Comparison of ENCODE assay signal across 8 cellular contexts in genomic region chr15:34209421-34210282, GRCh38. TPM values are rescaled to one million over a fixed set of nuclear protein-coding genes. Genes with fewer than 3 reads are reported as not detected.
DNase-seq lines count a peak whose midpoint lies in the region; ATAC-seq, FAIRE-seq and TF ChIP-seq lines count a peak whose summit lies in the region.

KATNBL1 (minus strand) TSS chr15:34210096; CDS start chr15:34163676, 46,420 bp downstream.

- DNase-seq in CD1c-positive myeloid dendritic cell (ENCODE audit: extremely low spot score) (peak; percentile 99), NCI-H69 (lab: John Stamatoyannopoulos, UW) (peak; percentile 98), HepG2 (ENCODE audit: low spot score) (peak; percentile 88)
- DNase-seq in activated CD4-positive, alpha-beta T cell treated with anti-CD3 and anti-CD28 coated beads, Interleukin-2, amount 10 ng/mL, durations not matched to agents 7 days and 5 days: peak; percentile 97
- DNase-seq in stimulated activated CD4-positive, alpha-beta T cell treated with anti-CD3 and anti-CD28 coated beads, Interleukin-4, amount 100 ng/mL, for 1 hour: peak; percentile 99

- no peaks in the 10 kb centered on the region for H4K20me1 ChIP-seq in HepG2 (ENCODE audit: insufficient read depth, low read length)

- BruUV-seq in HepG2 (replicated peaks; lab: Mats Ljungman, UMichigan): no TSS peak

- peak within 1 kb of the TSS; percentile 79 to 89 (median 83) for H3K4me3 ChIP-seq in HepG2 (replicated peaks in 1 of 3; ENCODE audit: insufficient read depth in 1 of 3, low read depth in 2 of 3, low read length in 3 of 3)

- H3K9me3 ChIP-seq in HepG2 (ENCODE audit: low read length): no peaks in the 10 kb centered on the region

- no peak for TF ChIP-seq EP300 in HepG2 (IDR thresholded peaks at IDR 0.05; ENCODE audit: low read depth in 2 of 2, low read length in 2 of 2)
- TF ChIP-seq EP300 in HepG2 (CRISPR knock-in tag; IDR thresholded peaks at IDR 0.05; ENCODE audit: borderline replicate concordance): no peak

- peak; percentile 81 for FAIRE-seq in HepG2 (lab: Jason Lieb, UNC)

- H3K9ac ChIP-seq in HepG2 (ENCODE audit: insufficient read depth, low read depth, low read length): peak within 1 kb of the TSS; percentile 88

- intact Hi-C loops in dendritic cell treated with granulocyte-macrophage colony-stimulating factor and Interleukin-4, amounts not matched to agents 40 ng/mL and 50 ng/mL, for 4 days (cut with micrococcal nuclease): loop anchor here (1.0 to 2.0 kb wide), 3 partner anchors 15 to 147 kb away; partner anchors contain the start of gene EMC4
- intact Hi-C loops in HepG2 (cut with micrococcal nuclease; ENCODE audit: unreplicated experiment): loop anchor here (1.0 to 2.0 kb wide), 3 partner anchors 15 to 147 kb away; partner anchors contain the start of gene EMC4

- peak; percentile 87 to 90 for TF ChIP-seq POLR2A in HepG2 (IDR thresholded peaks at IDR 0.05; ENCODE audit: insufficient read depth in 1 of 2, low read depth in 2 of 2, low read length in 2 of 2)

- CTCF ChIA-PET in activated CD4-positive, alpha-beta T cell treated with anti-CD3 and anti-CD28 coated beads, Interleukin-2, amount 10 ng/mL, durations not matched to agents 7 days and 5 days (lab: Charles Lee): interaction anchor here (0.6 to 3.1 kb wide), 24 partner anchors 10 to 378 kb away, joined by 3 to 19 read pairs (median 4); partner anchors contain the start of genes EMC4, EMC7, LPCAT4 and NOP10
- CTCF ChIA-PET in HepG2 (lab: Yijun Ruan, JAX; ENCODE audit: low intra/inter-chr PET ratio, low total read pairs): interaction anchor here (1.5 to 3.7 kb wide), 2 partner anchors 99 to 148 kb away, joined by 16 to 39 read pairs; no protein-coding TSS in a partner anchor

- POLR2A ChIA-PET in activated CD4-positive, alpha-beta T cell treated with anti-CD3 and anti-CD28 coated beads, Interleukin-2, amount 10 ng/mL, durations not matched to agents 7 days and 5 days (lab: Charles Lee): no interaction called here
- POLR2A ChIA-PET in HepG2 (lab: Yijun Ruan, JAX): interaction anchor here (0.8 to 1.8 kb wide), 12 partner anchors 15 to 171 kb away, joined by 3 to 17 read pairs (median 4); partner anchors contain the start of genes AVEN, EMC4, EMC7 and LPCAT4

- peaks cover 24% of the 10 kb centered on the region for H3K4me1 ChIP-seq in HepG2 (ENCODE audit: insufficient read depth, low read length)

- under 1% methylated on average over 15 of the region's 81 CpGs for WGBS in HepG2 (ENCODE audit: low lambda C conversion rate)

- peak within 1 kb of the TSS; percentile 94 for H3K4me3 Mint-ChIP-seq in activated CD4-positive, alpha-beta T cell treated with anti-CD3 and anti-CD28 coated beads, Interleukin-2, amount 10 ng/mL, durations not matched to agents 7 days and 5 days
- peak within 1 kb of the TSS; percentile 79 for H3K4me3 Mint-ChIP-seq in dendritic cell treated with granulocyte-macrophage colony-stimulating factor and Interleukin-4, amounts not matched to agents 40 ng/mL and 50 ng/mL, for 4 days

- H2AFZ ChIP-seq in HepG2 (ENCODE audit: low read length): peak within 1 kb of the TSS; percentile 17

- H3K9me3 Mint-ChIP-seq in activated CD4-positive, alpha-beta T cell treated with anti-CD3 and anti-CD28 coated beads, Interleukin-2, amount 10 ng/mL, durations not matched to agents 7 days and 5 days: no peaks in the 10 kb centered on the region
- H3K9me3 Mint-ChIP-seq in dendritic cell treated with granulocyte-macrophage colony-stimulating factor and Interleukin-4, amounts not matched to agents 40 ng/mL and 50 ng/mL, for 4 days: no peaks in the 10 kb centered on the region

- peak; percentile 91 for TF ChIP-seq RAD21 in HepG2 (CRISPR knock-in tag; IDR thresholded peaks at IDR 0.05)

- peak; percentile 97 for TF ChIP-seq CTCF in HepG2 (CRISPR knock-in tag; IDR thresholded peaks at IDR 0.05)

- peak; percentile 91 for ATAC-seq in GM19351 (IDR thresholded peaks at IDR 0.05; ENCODE audit: unreplicated experiment)
- peak; percentile 84 for ATAC-seq in HG03521 (IDR thresholded peaks at IDR 0.05; ENCODE audit: unreplicated experiment)
- peak; percentile 95 for ATAC-seq in HepG2

- H3K79me2 ChIP-seq in HepG2 (ENCODE audit: insufficient read depth, low read length): peaks cover 23% of the 10 kb centered on the region

- peaks cover 9% of the 10 kb centered on the region for H3K36me3 Mint-ChIP-seq in activated CD4-positive, alpha-beta T cell treated with anti-CD3 and anti-CD28 coated beads, Interleukin-2, amount 10 ng/mL, durations not matched to agents 7 days and 5 days (ENCODE audit: low read depth)
- peaks cover 14% of the 10 kb centered on the region for H3K36me3 Mint-ChIP-seq in dendritic cell treated with granulocyte-macrophage colony-stimulating factor and Interleukin-4, amounts not matched to agents 40 ng/mL and 50 ng/mL, for 4 days (ENCODE audit: low read depth)

- H3K27ac Mint-ChIP-seq in activated CD4-positive, alpha-beta T cell treated with anti-CD3 and anti-CD28 coated beads, Interleukin-2, amount 10 ng/mL, durations not matched to agents 7 days and 5 days: peak within 1 kb of the TSS; percentile 94
- peak within 1 kb of the TSS; percentile 77 for H3K27ac Mint-ChIP-seq in dendritic cell treated with granulocyte-macrophage colony-stimulating factor and Interleukin-4, amounts not matched to agents 40 ng/mL and 50 ng/mL, for 4 days

- peak within 1 kb of the TSS; percentile 69 for H3K4me2 ChIP-seq in HepG2 (ENCODE audit: low read depth, low read length)

- peak within 1 kb of the TSS; percentile 91 for H3K27ac ChIP-seq in HepG2 (ENCODE audit: extremely low read length, insufficient read depth, low read length)

- in situ Hi-C loops in HepG2 (cut with HindIII; ENCODE audit: extremely low pct_ligation_motif_present, low pct_unique_long_range_greater_than_20kb): loop anchor here (5.0 kb wide), 1 partner anchor 97 kb away; no protein-coding TSS in a partner anchor

- peaks cover 18% of the 10 kb centered on the region for H3K4me1 Mint-ChIP-seq in activated CD4-positive, alpha-beta T cell treated with anti-CD3 and anti-CD28 coated beads, Interleukin-2, amount 10 ng/mL, durations not matched to agents 7 days and 5 days
- peaks cover 24% of the 10 kb centered on the region for H3K4me1 Mint-ChIP-seq in dendritic cell treated with granulocyte-macrophage colony-stimulating factor and Interleukin-4, amounts not matched to agents 40 ng/mL and 50 ng/mL, for 4 days (ENCODE audit: low read depth)

- H3K36me3 ChIP-seq in HepG2 (replicated peaks in 1 of 2; ENCODE audit: control insufficient read depth in 1 of 2, insufficient read depth in 2 of 2, low read length in 2 of 2): no peaks in the 10 kb centered on the region

- no peaks in the 10 kb centered on the region for H3K27me3 Mint-ChIP-seq in activated CD4-positive, alpha-beta T cell treated with anti-CD3 and anti-CD28 coated beads, Interleukin-2, amount 10 ng/mL, durations not matched to agents 7 days and 5 days
- H3K27me3 Mint-ChIP-seq in dendritic cell treated with granulocyte-macrophage colony-stimulating factor and Interleukin-4, amounts not matched to agents 40 ng/mL and 50 ng/mL, for 4 days: no peaks in the 10 kb centered on the region

- no peaks in the 10 kb centered on the region; a peak in 1 of 5 replicates for H3K27me3 ChIP-seq in HepG2 (ENCODE audit: control insufficient read depth in 1 of 2, insufficient read depth in 2 of 2, low read length in 2 of 2)

TF ChIP-seq in HepG2, 621 proteins besides CTCF, POLR2A, EP300 and RAD21 (continues in another document):
- TF ChIP-seq ZFP90 (CRISPR knock-in tag; IDR thresholded peaks at IDR 0.05; ENCODE audit: borderline replicate concordance) (peak; percentile 40; the same call in 1 of the 2 replicates), RBFOX2 (IDR thresholded peaks at IDR 0.05; ENCODE audit: low read depth, low read length) (peak; percentile 96), ZBTB7A (CRISPR knock-in tag; IDR thresholded peaks at IDR 0.05) (peak; percentile 48; the same call in 1 of the 2 replicates)

RNA-seq across cellular contexts. Expression of gene KATNBL1, which starts in this region (rescaled TPM):
- total RNA-seq in activated CD4-positive, alpha-beta T cell treated with anti-CD3 and anti-CD28 coated beads, Interleukin-2, amount 10 ng/mL, durations not matched to agents 7 days and 5 days: 10 to 100 TPM; 40.8 to 45.7 TPM
- 42.8 and 43.9 TPM in 2 replicates for total RNA-seq in HepG2 (2016; rRNA removed; fragmentation: Illumina TruSeq; extraction: Trizol)
- 38.9 and 47.3 TPM in 2 replicates for total RNA-seq in HepG2 (2016; cell fraction: cytosol; rRNA removed; fragmentation: Illumina TruSeq; extraction: Trizol; ENCODE audit: low read depth)
- total RNA-seq in HepG2 (2016; cell fraction: insoluble cytoplasmic fraction; rRNA removed; fragmentation: Illumina TruSeq; extraction: Trizol): 42.2 and 45.4 TPM in 2 replicates
- 79.6 and 87.7 TPM in 2 replicates for total RNA-seq in HepG2 (2016; cell fraction: membrane; rRNA removed; fragmentation: Illumina TruSeq; extraction: Trizol)
- 38.8 and 49.8 TPM in 2 replicates for total RNA-seq in HepG2 (2016; cell fraction: nucleus; rRNA removed; fragmentation: Illumina TruSeq; extraction: Trizol)
- polyA plus RNA-seq in HepG2 (2011; rRNA removed): 19.3 and 23.4 TPM in 2 replicates
- polyA plus RNA-seq in HepG2 (2011; cell fraction: cytosol; rRNA removed): 6.5 and 10.0 TPM in 2 replicates
- polyA plus RNA-seq in HepG2 (2011; cell fraction: nucleus; rRNA removed): 13.7 and 23.3 TPM in 2 replicates
- 16.3 and 18.5 TPM in 2 replicates for polyA plus RNA-seq in HepG2 (2012)
- 32.8 and 38.4 TPM in 2 replicates for polyA plus RNA-seq in HepG2 (2016; cell fraction: cytosol; fragmentation: Illumina TruSeq; extraction: Trizol; ENCODE audit: low read depth)
- polyA plus RNA-seq in HepG2 (2016; cell fraction: insoluble cytoplasmic fraction; fragmentation: Illumina TruSeq; extraction: Trizol; ENCODE audit: low read depth): 29.4 and 29.9 TPM in 2 replicates
- polyA plus RNA-seq in HepG2 (2016; cell fraction: membrane; fragmentation: Illumina TruSeq; extraction: Trizol; ENCODE audit: low read depth): 43.9 and 45.7 TPM in 2 replicates
- 42.7 and 44.3 TPM in 2 replicates for polyA plus RNA-seq in HepG2 (2016; cell fraction: nucleus; fragmentation: Illumina TruSeq; extraction: Trizol; ENCODE audit: insufficient read depth, low read depth)
- polyA minus RNA-seq in HepG2 (2011; rRNA and poly(A)+ RNA removed; ENCODE audit: low replicate concordance): 4.3 and 4.8 TPM in 2 replicates
- 7.1 and 10.1 TPM in 2 replicates for polyA minus RNA-seq in HepG2 (2011; cell fraction: cytosol; rRNA and poly(A)+ RNA removed)
- 57.7 and 69.5 TPM in 2 replicates for polyA minus RNA-seq in HepG2 (2011; cell fraction: nucleus; rRNA and poly(A)+ RNA removed)

Comparison
In these comparisons a context has a peak if more than half of its experiments do, and no peak if none do; other contexts are left out.
1. Peak in every context shown above with its lines: DNase-seq, ATAC-seq, H3K4me3 ChIP-seq and H3K27ac ChIP-seq.